9 cellular contexts compared by ENCODE assay signal in genomic region chr3:22161315-22161714, GRCh38.
"Had no signal": no experiment of that assay in that cellular context is flagged by ENCODE, and none has a peak within 500 bp of the region (broad histone marks: within the 10 kb centered on the region; RNA-seq: fewer than 3 reads in every experiment).

No MANE protein-coding gene starts in this region.

- FAIRE-seq: H1, H54, HTR-8/SVneo, K562 had no signal

- H3K4me3 Mint-ChIP-seq: GM23338, H9 had no signal

- H3K9me3 Mint-ChIP-seq: GM23338, H9 had no signal

- H3K27ac Mint-ChIP-seq: GM23338, H9 had no signal

- ATAC-seq: GM23338, K562 had no signal

- H3K4me3 ChIP-seq: GM23338, K562 had no signal

- H3K27ac ChIP-seq: HL-60 had no signal

- DNase-seq: H9, HCEC 1CT, IMR-90 had no signal
